ENCODE assay signal across 19 cellular contexts in genomic region chr4:28427306-28428085, GRCh38.
"Had no signal": no experiment of that assay in that cellular context is flagged by ENCODE, and none has a peak within 500 bp of the region (broad histone marks: within the 10 kb centered on the region; RNA-seq: fewer than 3 reads in every experiment).

No MANE protein-coding gene starts in this region.

- H3K27ac ChIP-seq: SK-N-MC had no signal

- DNase-seq: activated CD4-positive, alpha-beta T cell treated with anti-CD3 and anti-CD28 coated beads for 1 hour; activated CD4-positive, alpha-beta T cell treated with anti-CD3 and anti-CD28 coated beads, Interleukin-2, amount 10 ng/mL, durations not matched to agents 24 days and 14 days; activated CD4-positive, alpha-beta T cell treated with anti-CD3 and anti-CD28 coated beads, Interleukin-2, amount 50 U/mL, for 48 hours; activated CD8-positive, alpha-beta memory T cell treated with anti-CD3 and anti-CD28 coated beads, Interleukin-2, amount 10 ng/mL, durations not matched to agents 7 days and 5 days; activated effector memory CD4-positive, alpha-beta T cell treated with Interleukin-2 at 50 U/mL for 16 hours; activated naive CD4-positive, alpha-beta T cell; activated T-cell treated with anti-CD3 and anti-CD28 coated beads, Interleukin-2, amount 50 U/mL, for 24 hours; amygdala; MM.1S; NCI-H1105; NCI-H1436; NCI-H1694 treated with DMSO at 0.1 percent for 48 hours; NCI-H2029 treated with DMSO at 0.1 percent for 48 hours; NCI-H446; NCI-H524; PC-3; SW 1271 had no signal

- H3K4me3 ChIP-seq: SK-N-MC had no signal

- ATAC-seq: activated CD8-positive, alpha-beta memory T cell treated with anti-CD3 and anti-CD28 coated beads, Interleukin-2, amount 10 ng/mL, durations not matched to agents 7 days and 5 days; WTC11 had no signal
